1 cellular context compared by ENCODE assay signal in genomic region chr14:99549684-99550083, GRCh38.
TF ChIP-seq lines count a peak whose summit lies in the region.

No MANE protein-coding gene starts in this region.

TF ChIP-seq in HepG2, 621 proteins besides CTCF, POLR2A, EP300 and RAD21 (continued from another document and continues in another):
- TF ChIP-seq E2F2 (CRISPR knock-in tag; IDR thresholded peaks at IDR 0.05; ENCODE audit: borderline replicate concordance) (no peak), FOSL2 (CRISPR knock-in tag; IDR thresholded peaks at IDR 0.05) (peak; percentile 46), KAT7 (CRISPR knock-in tag; IDR thresholded peaks at IDR 0.05; ENCODE audit: borderline replicate concordance) (no peak), ZNF549 (CRISPR knock-in tag; IDR thresholded peaks at IDR 0.05) (no peak), NCOA5 (CRISPR knock-in tag; IDR thresholded peaks at IDR 0.05) (no peak), SALL2 (CRISPR knock-in tag; IDR thresholded peaks at IDR 0.05) (no peak), HMG20A (CRISPR knock-in tag; IDR thresholded peaks at IDR 0.05; ENCODE audit: borderline replicate concordance) (peak; percentile 25; the same call in 1 of the 2 replicates), HDAC2 (CRISPR knock-in tag; IDR thresholded peaks at IDR 0.05) (peak; percentile 71), ZFP82 (CRISPR knock-in tag; IDR thresholded peaks at IDR 0.05; ENCODE audit: borderline replicate concordance) (no peak), DNMT1 (CRISPR knock-in tag; IDR thresholded peaks at IDR 0.05) (no peak), ZNF562 (CRISPR knock-in tag; IDR thresholded peaks at IDR 0.05; ENCODE audit: borderline replicate concordance) (no peak), SIN3B (IDR thresholded peaks at IDR 0.05; ENCODE audit: low read length) (no peak), UBTF (CRISPR knock-in tag; IDR thresholded peaks at IDR 0.05) (no peak), FOXA3 (CRISPR knock-in tag; IDR thresholded peaks at IDR 0.05) (peak; percentile 74), KDM5B (CRISPR knock-in tag; IDR thresholded peaks at IDR 0.05; ENCODE audit: borderline replicate concordance) (no peak), TEAD2 (CRISPR knock-in tag; IDR thresholded peaks at IDR 0.05) (no peak), ZNF24 (IDR thresholded peaks at IDR 0.05) (no peak), ZNF770 (CRISPR knock-in tag; IDR thresholded peaks at IDR 0.05) (no peak), RBFOX2 (IDR thresholded peaks at IDR 0.05; ENCODE audit: low read depth, low read length) (no peak), SATB2 (CRISPR knock-in tag; IDR thresholded peaks at IDR 0.05) (no peak), ZNF225 (CRISPR knock-in tag; IDR thresholded peaks at IDR 0.05) (no peak), ZNF75D (CRISPR knock-in tag; IDR thresholded peaks at IDR 0.05; ENCODE audit: borderline replicate concordance) (no peak), ZNF230 (CRISPR knock-in tag; IDR thresholded peaks at IDR 0.05) (no peak), ATF6 (CRISPR knock-in tag; conservative IDR thresholded peaks at IDR 0.05) (no peak), ZNF644 (CRISPR knock-in tag; IDR thresholded peaks at IDR 0.05; ENCODE audit: low read depth) (no peak), SMC3 (IDR thresholded peaks at IDR 0.05; ENCODE audit: low read length) (0 out of 2 replicates have a peak, but pooled peaks have one; percentile 4), ZNF282 (IDR thresholded peaks at IDR 0.05; ENCODE audit: partially characterized antibody) (no peak), ZSCAN12 (CRISPR knock-in tag; IDR thresholded peaks at IDR 0.05) (no peak), ZNF564 (CRISPR knock-in tag; IDR thresholded peaks at IDR 0.05) (no peak), MAX (IDR thresholded peaks at IDR 0.05) (0 out of 2 replicates have a peak, but pooled peaks have one; percentile 26), RBM22 (optimal IDR thresholded peaks at IDR 0.05; ENCODE audit: low read length) (no peak), CEBPG (CRISPR knock-in tag; IDR thresholded peaks at IDR 0.05) (peak; percentile 89), RBM39 (IDR thresholded peaks at IDR 0.05; ENCODE audit: low read depth, low read length, poor library complexity, severe bottlenecking) (no peak), ZNF503 (CRISPR knock-in tag; IDR thresholded peaks at IDR 0.05) (no peak), ARNT2 (CRISPR knock-in tag; IDR thresholded peaks at IDR 0.05; ENCODE audit: low read depth) (no peak), ETV6 (CRISPR knock-in tag; conservative IDR thresholded peaks at IDR 0.05) (no peak), TCF12 (IDR thresholded peaks at IDR 0.05) (no peak), TCF12 (CRISPR knock-in tag; IDR thresholded peaks at IDR 0.05) (no peak), ZBTB40 (IDR thresholded peaks at IDR 0.05) (no peak), ZBTB40 (CRISPR knock-in tag; IDR thresholded peaks at IDR 0.05) (no peak)
